In the genomic region with DNA sequence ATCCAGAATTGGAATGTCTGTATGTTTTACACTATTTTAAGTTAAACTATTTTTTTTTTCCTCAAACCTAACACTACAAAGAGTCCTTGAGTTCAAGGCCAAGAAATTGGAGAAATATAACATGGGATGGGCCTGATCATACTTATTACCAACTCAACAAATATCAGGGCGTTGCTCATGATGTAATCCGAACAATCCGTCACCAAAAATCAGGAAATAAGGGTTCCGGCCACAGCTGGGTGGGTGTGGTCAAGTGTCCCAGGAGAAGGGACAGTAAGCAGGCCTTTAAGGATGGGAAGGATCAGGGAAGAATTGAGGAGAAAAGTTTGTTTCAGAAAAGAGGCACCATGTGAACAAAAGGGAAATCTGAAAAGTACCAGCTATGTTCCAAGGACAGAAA, we compare ENCODE assay signal across 23 cellular contexts. TPM values are rescaled to one million over a fixed set of nuclear protein-coding genes. Genes with fewer than 3 reads are reported as not detected.
DNase-seq lines count a peak whose midpoint lies in the region; ATAC-seq and TF ChIP-seq lines count a peak whose summit lies in the region.
"Had no signal": no experiment of that assay in that cellular context is flagged by ENCODE, and none has a peak within 500 bp of the region (broad histone marks: within the 10 kb centered on the region; RNA-seq: fewer than 3 reads in every experiment).

No MANE protein-coding gene starts in this region.

- no peaks in the 10 kb centered on the region for H3K27me3 ChIP-seq in mesenchymal stem cell (ENCODE audit: control insufficient read depth in 1 of 2, insufficient read depth in 1 of 2, low read length in 2 of 2)
- H3K27me3 ChIP-seq in thoracic aorta (replicated peaks; ENCODE audit: insufficient read depth): no peaks in the 10 kb centered on the region

- H3K36me3 ChIP-seq in mesenchymal stem cell (ENCODE audit: control insufficient read depth in 1 of 2, insufficient read depth in 2 of 2, low read depth in 1 of 2, low read length in 2 of 2) (no peaks in the 10 kb centered on the region), thoracic aorta (no peaks in the 10 kb centered on the region)

- H2AK5ac ChIP-seq in mesenchymal stem cell (ENCODE audit: low read length, severe bottlenecking): no peak overlapping the region

- H3K4me1 ChIP-seq in mesenchymal stem cell (ENCODE audit: control insufficient read depth, insufficient read depth, low read depth, low read length) (peaks cover 10% of the 10 kb centered on the region), thoracic aorta (ENCODE audit: control insufficient read depth in 1 of 2, low read depth in 2 of 2) (peaks cover 13 to 25% of the 10 kb centered on the region in 2 donors)

- H4K91ac ChIP-seq in mesenchymal stem cell (ENCODE audit: low read length): no peak overlapping the region

- no peaks in the 10 kb centered on the region for H3K27me3 Mint-ChIP-seq in activated T-cell treated with anti-CD3 and anti-CD28 coated beads, Interleukin-2, amount 50 U/mL, for 72 hours (ENCODE audit: low read depth)
- H3K27me3 Mint-ChIP-seq in activated T-cell treated with anti-CD3 and anti-CD28 coated beads, Interleukin-2, amount 50 U/mL, for 4 hours (ENCODE audit: low read depth): no peaks in the 10 kb centered on the region
- H3K27me3 Mint-ChIP-seq: B cell had no signal

- peaks cover 12% of the 10 kb centered on the region for H3K4me1 Mint-ChIP-seq in activated T-cell treated with anti-CD3 and anti-CD28 coated beads, Interleukin-2, amount 50 U/mL, for 72 hours (ENCODE audit: low read depth)
- peaks cover 22% of the 10 kb centered on the region for H3K4me1 Mint-ChIP-seq in activated T-cell treated with anti-CD3 and anti-CD28 coated beads, Interleukin-2, amount 50 U/mL, for 4 hours (ENCODE audit: low read depth)

- peak overlapping the region; percentile 26 for H3K27ac Mint-ChIP-seq in activated T-cell treated with anti-CD3 and anti-CD28 coated beads, Interleukin-2, amount 50 U/mL, for 72 hours
- H3K27ac Mint-ChIP-seq: B cell had no signal

- H4K8ac ChIP-seq in mesenchymal stem cell (ENCODE audit: low read length): no peak overlapping the region

- no peaks in the 10 kb centered on the region for H3K36me3 Mint-ChIP-seq in activated T-cell treated with anti-CD3 and anti-CD28 coated beads, Interleukin-2, amount 50 U/mL, for 72 hours (ENCODE audit: insufficient read depth in 2 of 2)
- H3K36me3 Mint-ChIP-seq in activated T-cell treated with anti-CD3 and anti-CD28 coated beads, Interleukin-2, amount 50 U/mL, for 4 hours (ENCODE audit: insufficient read depth): peaks cover 8% of the 10 kb centered on the region

- no peak overlapping the region for H3K14ac ChIP-seq in mesenchymal stem cell (ENCODE audit: low read length in 2 of 2)

- peaks cover 35% of the 10 kb centered on the region for H3K79me1 ChIP-seq in mesenchymal stem cell (replicated peaks; ENCODE audit: low read length, poor library complexity, severe bottlenecking)

- H2AFZ ChIP-seq in mesenchymal stem cell (ENCODE audit: low read depth, low read length): no peak overlapping the region

- ATAC-seq in activated T-cell treated with anti-CD3 and anti-CD28 coated beads, Interleukin-2, amount 50 U/mL, for 72 hours (replicated peaks in 1 of 2): no peak
- no peak for ATAC-seq in activated T-cell treated with anti-CD3 and anti-CD28 coated beads, Interleukin-2, amount 50 U/mL, for 4 hours
- ATAC-seq in thoracic aorta (ENCODE audit: insufficient number of reproducible peaks, low FRiP score, low read depth): no peak
- ATAC-seq: HCT116, Panc1 had no signal

- no peak overlapping the region for H3K4me3 ChIP-seq in fibroblast of the aortic adventitia (ENCODE audit: low read depth, low read length)
- H3K4me3 ChIP-seq in mesenchymal stem cell (ENCODE audit: insufficient read depth in 1 of 2, low read depth in 1 of 2, low read length in 2 of 2): no peak overlapping the region
- H3K4me3 ChIP-seq in thoracic aorta: no peak overlapping the region
- H3K4me3 ChIP-seq in coronary artery: no peak overlapping the region

- H3K23ac ChIP-seq in mesenchymal stem cell (ENCODE audit: low read length in 2 of 2): no peak overlapping the region

- H3K4ac ChIP-seq in mesenchymal stem cell (ENCODE audit: low read depth in 1 of 2, low read length in 2 of 2): no peak overlapping the region

- H2BK120ac ChIP-seq in mesenchymal stem cell (ENCODE audit: low read depth, low read length): no peak overlapping the region

- no peak overlapping the region for H3K4me2 ChIP-seq in mesenchymal stem cell (ENCODE audit: low read length, poor library complexity, severe bottlenecking)

- H3K9me3 Mint-ChIP-seq in activated T-cell treated with anti-CD3 and anti-CD28 coated beads, Interleukin-2, amount 50 U/mL, for 72 hours: no peaks in the 10 kb centered on the region
- no peaks in the 10 kb centered on the region for H3K9me3 Mint-ChIP-seq in activated T-cell treated with anti-CD3 and anti-CD28 coated beads, Interleukin-2, amount 50 U/mL, for 4 hours

- no peak overlapping the region for H2BK5ac ChIP-seq in mesenchymal stem cell (ENCODE audit: low read depth, low read length, poor library complexity, severe bottlenecking)

- H3K9ac ChIP-seq in mesenchymal stem cell (ENCODE audit: low read length): peak overlapping the region; percentile 40

- no peak for DNase-seq in activated T-cell treated with anti-CD3 and anti-CD28 coated beads, Interleukin-2, amount 50 U/mL, for 72 hours
- DNase-seq in activated T-cell treated with anti-CD3 and anti-CD28 coated beads, Interleukin-2, amount 50 U/mL, for 4 hours: no peak
- DNase-seq in fibroblast of the aortic adventitia (ENCODE audit: low read depth) (peak; percentile 60), mesenchymal stem cell (no peak), thoracic aorta (ENCODE audit: low spot score) (no peak), dermis blood vessel endothelial cell (no peak), coronary artery (ENCODE audit: low spot score) (no peak), RKO (ENCODE audit: low spot score) (no peak)
- DNase-seq: Calu3, DND-41, NCI-H1048, NCI-H1417, NCI-H1694 treated with DMSO at 0.1 percent for 48 hours, NCI-H2081, NCI-H2171, NCI-H226, NCI-H510A, NCI-H69 had no signal

- no peaks in the 10 kb centered on the region for H3K9me3 ChIP-seq in mesenchymal stem cell (ENCODE audit: control insufficient read depth, low read length)
- no peaks in the 10 kb centered on the region for H3K9me3 ChIP-seq in thoracic aorta

- no peak overlapping the region for H2BK12ac ChIP-seq in mesenchymal stem cell (ENCODE audit: low read length in 2 of 2)

- no peak overlapping the region for H3K18ac ChIP-seq in mesenchymal stem cell (ENCODE audit: low read depth in 1 of 2, low read length in 2 of 2)

- H2BK15ac ChIP-seq in mesenchymal stem cell (ENCODE audit: low read depth, poor library complexity, severe bottlenecking): no peak overlapping the region

- WGBS in mesenchymal stem cell: 93% methylated on average over 4 of the region's 4 CpGs

- H3K4me3 Mint-ChIP-seq in activated T-cell treated with anti-CD3 and anti-CD28 coated beads, Interleukin-2, amount 50 U/mL, for 72 hours: no peak overlapping the region
- H3K4me3 Mint-ChIP-seq in activated T-cell treated with anti-CD3 and anti-CD28 coated beads, Interleukin-2, amount 50 U/mL, for 4 hours: no peak overlapping the region
- H3K4me3 Mint-ChIP-seq: B cell had no signal

- no peak overlapping the region for H3K27ac ChIP-seq in mesenchymal stem cell (ENCODE audit: low read length, poor library complexity, severe bottlenecking)
- H3K27ac ChIP-seq in thoracic aorta: peak overlapping the region; percentile 55 to 64
- no peak overlapping the region for H3K27ac ChIP-seq in coronary artery
- H3K27ac ChIP-seq: 22Rv1, HL-60 had no signal

- TF ChIP-seq CTCF in fibroblast of the aortic adventitia (IDR thresholded peaks at IDR 0.05; ENCODE audit: insufficient read depth, low read length) (no peak), thoracic aorta (IDR thresholded peaks at IDR 0.05) (no peak), coronary artery (IDR thresholded peaks at IDR 0.05) (no peak)

RNA-seq across cellular contexts. Expression of gene MED27, which starts 29.8 kb away (rescaled TPM):
- 10 to 100 TPM; 29.0 to 30.5 TPM for total RNA-seq in activated T-cell treated with anti-CD3 and anti-CD28 coated beads, Interleukin-2, amount 50 U/mL, for 72 hours
- total RNA-seq in activated T-cell treated with anti-CD3 and anti-CD28 coated beads, Interleukin-2, amount 50 U/mL, for 4 hours: 10 to 100 TPM; 43.6 to 47.8 (median 46.1) TPM
- total RNA-seq in fibroblast of the aortic adventitia (ENCODE audit: low replicate concordance): 11.9 and 29.4 TPM in 2 replicates
- 22.9 TPM for polyA plus RNA-seq in mesenchymal stem cell (2013, experiment 1 of 2)
- 23.3 TPM for polyA plus RNA-seq in mesenchymal stem cell (2013, experiment 2 of 2)
- total RNA-seq in thoracic aorta: 10 to 100 TPM; 19.3 to 26.5 TPM
- 8.5 and 10.9 TPM in 2 replicates for total RNA-seq in dermis blood vessel endothelial cell

Comparison
In these comparisons a context has a peak if more than half of its experiments do, and no peak if none do; other contexts are left out.
1. H3K27ac ChIP-seq: peak in thoracic aorta (2 of 2); none in mesenchymal stem cell (single experiment) and coronary artery (0 of 2).